Comparison of ENCODE assay signal across 8 cellular contexts in genomic region chr16:56866955-56867830, GRCh38. TPM values are rescaled to one million over a fixed set of nuclear protein-coding genes. Genes with fewer than 3 reads are reported as not detected.
DNase-seq lines count a peak whose midpoint lies in the region; ATAC-seq, FAIRE-seq and TF ChIP-seq lines count a peak whose summit lies in the region.

No MANE protein-coding gene starts in this region.

- POLR2A ChIA-PET in activated CD4-positive, alpha-beta T cell treated with anti-CD3 and anti-CD28 coated beads, Interleukin-2, amount 10 ng/mL, durations not matched to agents 7 days and 5 days (lab: Charles Lee): no interaction called here
- POLR2A ChIA-PET in naive thymus-derived CD8-positive, alpha-beta T cell (lab: Charles Lee): interaction anchor here (1.0 to 2.1 kb wide), 3 partner anchors 65 to 81 kb away, joined by 3 to 7 read pairs (median 3); partner anchors contain the start of gene HERPUD1

- no peaks in the 10 kb centered on the region for H3K27me3 ChIP-seq in esophagus squamous epithelium

- 35 to 42% methylated on average over 15 to 16 of the region's 23 CpGs for WGBS in esophagus squamous epithelium, 2 donors

- H3K36me3 Mint-ChIP-seq in activated CD4-positive, alpha-beta T cell treated with anti-CD3 and anti-CD28 coated beads, Interleukin-2, amount 10 ng/mL, durations not matched to agents 7 days and 5 days (ENCODE audit: low read depth): no peaks in the 10 kb centered on the region
- H3K36me3 Mint-ChIP-seq in naive thymus-derived CD8-positive, alpha-beta T cell: no peaks in the 10 kb centered on the region

- H3K4me3 Mint-ChIP-seq in activated CD4-positive, alpha-beta T cell treated with anti-CD3 and anti-CD28 coated beads, Interleukin-2, amount 10 ng/mL, durations not matched to agents 7 days and 5 days: no peak overlapping the region
- H3K4me3 Mint-ChIP-seq in naive thymus-derived CD8-positive, alpha-beta T cell: no peak overlapping the region

- TF ChIP-seq CTCF in esophagus squamous epithelium (IDR thresholded peaks at IDR 0.05): peak; percentile 74 to 89 (median 82)
- TF ChIP-seq CTCF in omental fat pad (IDR thresholded peaks at IDR 0.05): peak in 1 of 3 donors; percentile 63

- no peaks in the 10 kb centered on the region for H3K9me3 Mint-ChIP-seq in activated CD4-positive, alpha-beta T cell treated with anti-CD3 and anti-CD28 coated beads, Interleukin-2, amount 10 ng/mL, durations not matched to agents 7 days and 5 days
- H3K9me3 Mint-ChIP-seq in naive thymus-derived CD8-positive, alpha-beta T cell: no peaks in the 10 kb centered on the region

- peak; percentile 30 to 41 for ATAC-seq in naive thymus-derived CD8-positive, alpha-beta T cell
- ATAC-seq in omental fat pad (ENCODE audit: low FRiP score): no peak
- no peak for ATAC-seq in HG03378 (IDR thresholded peaks at IDR 0.05; ENCODE audit: unreplicated experiment)

- TF ChIP-seq POLR2A in esophagus squamous epithelium (IDR thresholded peaks at IDR 0.05): no peak

- no peaks in the 10 kb centered on the region for H3K9me3 ChIP-seq in esophagus squamous epithelium

- H3K4me1 Mint-ChIP-seq in activated CD4-positive, alpha-beta T cell treated with anti-CD3 and anti-CD28 coated beads, Interleukin-2, amount 10 ng/mL, durations not matched to agents 7 days and 5 days: peaks cover 14% of the 10 kb centered on the region
- peaks cover 14 to 33% (median 18%) of the 10 kb centered on the region in 4 donors for H3K4me1 Mint-ChIP-seq in naive thymus-derived CD8-positive, alpha-beta T cell

- H3K27ac ChIP-seq in esophagus squamous epithelium: no peak overlapping the region

- intact Hi-C loops in esophagus squamous epithelium (cut with DNase I): loop anchor here (5.0 kb wide), 1 partner anchor 85 kb away; no protein-coding TSS in a partner anchor

- CTCF ChIA-PET in activated CD4-positive, alpha-beta T cell treated with anti-CD3 and anti-CD28 coated beads, Interleukin-2, amount 10 ng/mL, durations not matched to agents 7 days and 5 days (lab: Charles Lee): interaction anchor here (0.6 to 3.2 kb wide), 14 partner anchors 8 to 161 kb away, joined by 3 to 23 read pairs (median 3); no protein-coding TSS in a partner anchor

- no peaks in the 10 kb centered on the region for H3K36me3 ChIP-seq in esophagus squamous epithelium

- H3K27me3 Mint-ChIP-seq in activated CD4-positive, alpha-beta T cell treated with anti-CD3 and anti-CD28 coated beads, Interleukin-2, amount 10 ng/mL, durations not matched to agents 7 days and 5 days: no peaks in the 10 kb centered on the region
- no peaks in the 10 kb centered on the region for H3K27me3 Mint-ChIP-seq in naive thymus-derived CD8-positive, alpha-beta T cell

- peak; percentile 54 for DNase-seq in ELF-1 (ENCODE audit: low read depth, low spot score)
- DNase-seq in NCI-H146 treated with DMSO at 0.1 percent for 48 hours (lab: John Stamatoyannopoulos, UW; ENCODE audit: unreplicated experiment): peak; percentile 5
- DNase-seq in activated CD4-positive, alpha-beta T cell treated with anti-CD3 and anti-CD28 coated beads, Interleukin-2, amount 10 ng/mL, durations not matched to agents 7 days and 5 days: peak; percentile 62
- DNase-seq in esophagus squamous epithelium (lab: John Stamatoyannopoulos, UW): no peak
- DNase-seq in naive thymus-derived CD8-positive, alpha-beta T cell: peak in 7 of 10 donors; percentile 23 to 67 (median 46)
- no peak for DNase-seq in omental fat pad (ENCODE audit: low spot score)

- H3K27ac Mint-ChIP-seq in activated CD4-positive, alpha-beta T cell treated with anti-CD3 and anti-CD28 coated beads, Interleukin-2, amount 10 ng/mL, durations not matched to agents 7 days and 5 days: no peak overlapping the region
- peak overlapping the region in 4 of 10 donors; percentile 49 to 54 (median 50) for H3K27ac Mint-ChIP-seq in naive thymus-derived CD8-positive, alpha-beta T cell

- peaks cover 0 to 18% (median 4%) of the 10 kb centered on the region in 3 donors for H3K4me1 ChIP-seq in esophagus squamous epithelium

- H3K4me3 ChIP-seq in esophagus squamous epithelium: peak overlapping the region in 1 of 4 donors; percentile 15

- FAIRE-seq in A204.1 (lab: Jason Lieb, UNC): peak; percentile 73

RNA-seq across cellular contexts. Expression of gene SLC12A3, which starts 2.2 kb away (rescaled TPM):
- total RNA-seq in activated CD4-positive, alpha-beta T cell treated with anti-CD3 and anti-CD28 coated beads, Interleukin-2, amount 10 ng/mL, durations not matched to agents 7 days and 5 days: not detected
- not detected for total RNA-seq in esophagus squamous epithelium
- total RNA-seq in naive thymus-derived CD8-positive, alpha-beta T cell: not detected
- not detected for polyA plus RNA-seq in naive thymus-derived CD8-positive, alpha-beta T cell
- not detected for total RNA-seq in omental fat pad

Comparison
In these comparisons a context has a peak if more than half of its experiments do, and no peak if none do; other contexts are left out.
1. DNase-seq: peak in ELF-1 (single experiment), NCI-H146 treated with DMSO at 0.1 percent for 48 hours (single experiment), activated CD4-positive, alpha-beta T cell treated with anti-CD3 and anti-CD28 coated beads, Interleukin-2, amount 10 ng/mL, durations not matched to agents 7 days and 5 days (single experiment) and naive thymus-derived CD8-positive, alpha-beta T cell (7 of 10); none in esophagus squamous epithelium (single experiment) and omental fat pad (single experiment).
2. ATAC-seq: peak in naive thymus-derived CD8-positive, alpha-beta T cell (2 of 2); none in omental fat pad (single experiment) and HG03378 (single experiment).